1 cellular context compared by ENCODE assay signal in genomic region chr14:30621354-30621953, GRCh38.
TF ChIP-seq lines count a peak whose summit lies in the region.

No MANE protein-coding gene starts in this region.

TF ChIP-seq in GM23338, 12 proteins besides CTCF, POLR2A, EP300 and RAD21 (continued from another document):
- TF ChIP-seq JUNB (IDR thresholded peaks at IDR 0.05; ENCODE audit: unreplicated experiment) (no peak), EZH2 (IDR thresholded peaks at IDR 0.05; ENCODE audit: low read depth, unreplicated experiment) (no peak), POLR2AphosphoS5 (IDR thresholded peaks at IDR 0.05; ENCODE audit: low read depth) (no peak; the same call in 1 of the 2 replicates), ZNF114 (CRISPR knock-in tag; IDR thresholded peaks at IDR 0.05) (no peak), ZNF331 (CRISPR knock-in tag; IDR thresholded peaks at IDR 0.05; ENCODE audit: low read depth) (no peak), CREB1 (CRISPR knock-in tag; IDR thresholded peaks at IDR 0.05; ENCODE audit: low read depth) (no peak), STAT1 (IDR thresholded peaks at IDR 0.05; ENCODE audit: unreplicated experiment) (no peak), ETS1 (IDR thresholded peaks at IDR 0.05) (no peak)
TF ChIP-seq in GM23338: peak in this region for 0.
